10 cellular contexts compared by ENCODE assay signal in genomic region chr16:84088695-84089395, GRCh38. TPM values are rescaled to one million over a fixed set of nuclear protein-coding genes. Genes with fewer than 3 reads are reported as not detected.
A peak's percentile ranks its signal among the peaks of the same experiment; 100 is the strongest.
DNase-seq lines count a peak whose midpoint lies in the region; ATAC-seq and TF ChIP-seq lines count a peak whose summit lies in the region.
"Had no signal": no experiment of that assay in that cellular context is flagged by ENCODE, and none has a peak within 500 bp of the region (broad histone marks: within the 10 kb centered on the region; RNA-seq: fewer than 3 reads in every experiment).

No MANE protein-coding gene starts in this region.

- intact Hi-C loops in psoas muscle (cut with DNase I): loop anchor here in 1 of 2 donors (5.0 kb wide), 1 partner anchor 88 kb away; no protein-coding TSS in a partner anchor

- peaks cover 26 to 98% of the 10 kb centered on the region in 2 donors for H3K36me3 ChIP-seq in psoas muscle (ENCODE audit: insufficient read depth in 1 of 2, low read depth in 1 of 2)
- no peaks in the 10 kb centered on the region for H3K36me3 ChIP-seq in hepatocyte (replicated peaks; ENCODE audit: insufficient read depth, low read depth)

- TF ChIP-seq CTCF in psoas muscle (IDR thresholded peaks at IDR 0.05) (no peak), hepatocyte (IDR thresholded peaks at IDR 0.05; ENCODE audit: poor library complexity) (no peak), omental fat pad (IDR thresholded peaks at IDR 0.05) (no peak)

- 67 to 84% (median 72%) methylated on average over 15 of the region's 15 CpGs for WGBS in psoas muscle, 3 donors
- WGBS in hepatocyte (ENCODE audit: low lambda C conversion rate, missing lambda C conversion rate): 91% methylated on average over 15 of the region's 15 CpGs

- H3K27ac ChIP-seq in psoas muscle (no peak overlapping the region), hepatocyte (no peak overlapping the region)

- H3K79me2 ChIP-seq in hepatocyte: no peaks in the 10 kb centered on the region

- H2AFZ ChIP-seq in hepatocyte: no peak overlapping the region

- DNase-seq in NCI-H2227 treated with DMSO at 0.1 percent for 48 hours (lab: John Stamatoyannopoulos, UW): peak; percentile 26
- DNase-seq in activated naive CD4-positive, alpha-beta T cell (lab: John Stamatoyannopoulos, UW): peak in 3 of 4 experiments; percentile 5 to 50 (median 25)
- no peak for DNase-seq in psoas muscle
- no peak for DNase-seq in CD1c-positive myeloid dendritic cell (ENCODE audit: extremely low spot score)
- DNase-seq in hepatocyte (ENCODE audit: low spot score): no peak
- DNase-seq in omental fat pad (ENCODE audit: low spot score): no peak

- peak; percentile 80 for ATAC-seq in GM18517 (IDR thresholded peaks at IDR 0.05; ENCODE audit: unreplicated experiment)
- peak; percentile 86 for ATAC-seq in HG02678 (IDR thresholded peaks at IDR 0.05; ENCODE audit: unreplicated experiment)
- peak in 3 of 4 donors; percentile 29 to 46 (median 39) for ATAC-seq in psoas muscle
- ATAC-seq in omental fat pad (ENCODE audit: low FRiP score): no peak

- H3K4me3 ChIP-seq in psoas muscle (no peak overlapping the region), hepatocyte (no peak overlapping the region)

- no peaks in the 10 kb centered on the region for H3K9me2 ChIP-seq in hepatocyte (replicated peaks; ENCODE audit: insufficient read depth)

- no peaks in the 10 kb centered on the region for H3K9me3 ChIP-seq in psoas muscle
- H3K9me3 ChIP-seq in hepatocyte (ENCODE audit: low read depth): no peaks in the 10 kb centered on the region

- no peaks in the 10 kb centered on the region for H4K20me1 ChIP-seq in hepatocyte (ENCODE audit: insufficient read depth, poor library complexity, severe bottlenecking)

- H3K27me3 ChIP-seq in psoas muscle (ENCODE audit: insufficient read depth in 3 of 3, low read length in 2 of 3) (no peaks in the 10 kb centered on the region), hepatocyte (no peaks in the 10 kb centered on the region)

- H3K4me2 ChIP-seq in hepatocyte: no peak overlapping the region

- H3K4me1 ChIP-seq in psoas muscle (no peaks in the 10 kb centered on the region), hepatocyte (ENCODE audit: insufficient read depth) (no peaks in the 10 kb centered on the region)

RNA-seq across cellular contexts. Expression of gene MBTPS1, which starts 27.9 kb away (rescaled TPM):
- 10 to 100 TPM; 27.0 to 31.8 (median 29.1) TPM for total RNA-seq in psoas muscle
- polyA plus RNA-seq in psoas muscle: 10 to 100 TPM; 18.6 to 30.9 (median 20.1) TPM
- total RNA-seq in hepatocyte: 76.8 and 82.9 TPM in 2 replicates
- 61.5 and 65.9 TPM in 2 replicates for polyA plus RNA-seq in hepatocyte
- 100 to 1,000 TPM in 1 of 4 donors, 10 to 100 TPM in 3; 75.3 to 100 (median 84.3) TPM for total RNA-seq in omental fat pad

RNA-seq across cellular contexts. Expression of gene SLC38A8, which starts 46.2 kb away (rescaled TPM):
- total RNA-seq in psoas muscle (under 1 TPM in 1 of 4 donors, not detected in 3; 0.52 TPM), hepatocyte (not detected in 2 replicates), omental fat pad (not detected)
- polyA plus RNA-seq in psoas muscle (under 1 TPM in 1 of 3 donors, not detected in 2; 0.21 TPM), hepatocyte (not detected in 2 replicates)
- total RNA-seq: kidney epithelial cell, RPMI7951 had no signal

RNA-seq across cellular contexts. Expression of gene HSDL1, which starts 56.1 kb away (rescaled TPM):
- total RNA-seq in psoas muscle (10 to 100 TPM; 12.4 to 24.4 (median 21.2) TPM), hepatocyte (24.9 and 26.7 TPM in 2 replicates), omental fat pad (10 to 100 TPM in 3 of 4 donors, 1 to 10 TPM in 1; 8.8 to 21.4 (median 15.8) TPM)
- polyA plus RNA-seq in psoas muscle (10 to 100 TPM; 11.7 to 39.3 (median 12.0) TPM), hepatocyte (14.3 and 20.1 TPM in 2 replicates)

RNA-seq across cellular contexts. Expression of gene DNAAF1, which starts 56.3 kb away (rescaled TPM):
- total RNA-seq in psoas muscle (not detected), hepatocyte (0.13 and 0.16 TPM in 2 replicates), omental fat pad (under 1 TPM in 3 of 4 donors, not detected in 1; 0.28 to 0.48 (median 0.32) TPM)
- polyA plus RNA-seq in psoas muscle (under 1 TPM; 0.17 to 0.44 (median 0.17) TPM), hepatocyte (0.12 and 0.31 TPM in 2 replicates)
- total RNA-seq: kidney epithelial cell, RPMI7951 had no signal

Comparison
In these comparisons a context has a peak if more than half of its experiments do, and no peak if none do; other contexts are left out.
1. DNase-seq: peak in NCI-H2227 treated with DMSO at 0.1 percent for 48 hours (single experiment) and activated naive CD4-positive, alpha-beta T cell (3 of 4); none in psoas muscle (0 of 2), CD1c-positive myeloid dendritic cell (single experiment), hepatocyte (single experiment) and omental fat pad (single experiment).